12 cellular contexts compared by ENCODE assay signal in the genomic region with DNA sequence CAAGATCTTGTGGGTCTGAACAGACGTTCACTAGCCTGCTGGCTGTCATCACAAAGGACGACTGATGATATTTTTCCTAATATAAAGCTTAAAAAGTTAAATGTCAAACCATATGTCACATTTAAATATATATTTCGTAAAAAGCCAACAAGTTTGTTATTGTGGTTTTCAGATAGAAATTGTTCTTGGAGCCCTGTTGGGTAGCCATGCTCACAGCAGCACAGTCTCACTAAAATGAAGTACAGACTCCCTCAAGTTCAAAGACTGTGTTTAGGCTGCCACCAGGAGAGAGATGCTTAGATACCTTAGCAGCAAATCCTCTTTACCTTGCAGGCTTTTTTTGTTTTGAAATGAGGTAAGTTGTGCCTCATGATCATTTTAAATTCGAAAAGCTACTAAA. TPM values are rescaled to one million over a fixed set of nuclear protein-coding genes. Genes with fewer than 3 reads are reported as not detected.
DNase-seq lines count a peak whose midpoint lies in the region; ATAC-seq and TF ChIP-seq lines count a peak whose summit lies in the region.
"Had no signal": no experiment of that assay in that cellular context is flagged by ENCODE, and none has a peak within 500 bp of the region (broad histone marks: within the 10 kb centered on the region; RNA-seq: fewer than 3 reads in every experiment).

No MANE protein-coding gene starts in this region.

- ATAC-seq in thoracic aorta (ENCODE audit: insufficient number of reproducible peaks, low FRiP score, low read depth) (no peak), GM18858 (IDR thresholded peaks at IDR 0.05; ENCODE audit: unreplicated experiment) (no peak)

- H3K9me3 ChIP-seq in thoracic aorta, result no peaks in the 10 kb centered on the region

- TF ChIP-seq CTCF in HFFc6 (IDR thresholded peaks at IDR 0.05), result no peak
- TF ChIP-seq CTCF in thoracic aorta (IDR thresholded peaks at IDR 0.05), result no peak

- H3K4me3 ChIP-seq in thoracic aorta, result no peak overlapping the region
- H3K4me3 ChIP-seq: dorsolateral prefrontal cortex had no signal

- no peak for DNase-seq in HFFc6
- peak; percentile 53 for DNase-seq in amniotic epithelial cell (ENCODE audit: low read depth)
- DNase-seq in iris pigment epithelial cell (ENCODE audit: low read depth), result peak; percentile 55
- no peak for DNase-seq in thoracic aorta (ENCODE audit: low spot score)
- no peak for DNase-seq in activated CD4-positive, CD25-positive, alpha-beta regulatory T cell (lab: John Stamatoyannopoulos, UW)
- no peak for DNase-seq in HPDE6-E6E7 (ENCODE audit: extremely low spot score)
- DNase-seq: activated T-cell treated with anti-CD3 and anti-CD28 coated beads, Interleukin-2, amount 50 U/mL, for 48 hours; dorsolateral prefrontal cortex; SIG-M5; stimulated activated CD4-positive, alpha-beta T cell treated with anti-CD3 and anti-CD28 coated beads, Interleukin-2, amount 100 ng/mL, for 24 hours; stimulated activated CD8-positive, alpha-beta memory T cell treated with anti-CD3 and anti-CD28 coated beads, Interleukin-4, amount 100 ng/mL, for 48 hours had no signal

- peaks cover 40 to 72% of the 10 kb centered on the region in 2 donors for H3K4me1 ChIP-seq in thoracic aorta (ENCODE audit: control insufficient read depth in 1 of 2, low read depth in 2 of 2)

- H3K4me3 Mint-ChIP-seq in HFFc6, result peak overlapping the region; percentile 71

- peaks cover 73% of the 10 kb centered on the region for H3K4me1 Mint-ChIP-seq in HFFc6 (ENCODE audit: low read depth)

- H3K27me3 ChIP-seq in thoracic aorta (replicated peaks; ENCODE audit: insufficient read depth), result no peaks in the 10 kb centered on the region
- H3K27me3 ChIP-seq: dorsolateral prefrontal cortex had no signal

- peaks cover 6% of the 10 kb centered on the region for H3K36me3 ChIP-seq in thoracic aorta

- H3K9me3 Mint-ChIP-seq in HFFc6, result peaks cover 7% of the 10 kb centered on the region

- peaks cover 46% of the 10 kb centered on the region for H3K36me3 Mint-ChIP-seq in HFFc6 (ENCODE audit: low read depth)

- H3K27ac ChIP-seq in thoracic aorta, result peak overlapping the region; percentile 71 to 79

- H3K27me3 Mint-ChIP-seq in HFFc6 (ENCODE audit: insufficient read depth), result no peaks in the 10 kb centered on the region

- H3K27ac Mint-ChIP-seq in HFFc6, result peak overlapping the region; percentile 88

RNA-seq across cellular contexts. Expression of gene EEF1E1, which starts 17.8 kb away (rescaled TPM):
- 10 to 100 TPM; 36.7 to 43.0 (median 41.8) TPM for total RNA-seq in HFFc6 (2021; fragmentation: NEBNext Ultra II Directional; extraction: Animal tissue kit (Norgen Biotek cat#: 25700))
- total RNA-seq in thoracic aorta, result 10 to 100 TPM; 26.8 to 52.8 TPM

RNA-seq across cellular contexts. Expression of gene BLOC1S5, which starts 20.4 kb away (rescaled TPM):
- 10 to 100 TPM in 3 of 6 experiments, 1 to 10 TPM in 3; 8.4 to 13.4 (median 9.5) TPM for total RNA-seq in HFFc6 (2021; fragmentation: NEBNext Ultra II Directional; extraction: Animal tissue kit (Norgen Biotek cat#: 25700))
- total RNA-seq in thoracic aorta, result 10 to 100 TPM in 1 of 2 donors, 1 to 10 TPM in 1; 9.1 to 12.6 TPM

Comparison
In these comparisons a context has a peak if more than half of its experiments do, and no peak if none do; other contexts are left out.
1. DNase-seq: peak in amniotic epithelial cell (single experiment) and iris pigment epithelial cell (single experiment); none in HFFc6 (single experiment), thoracic aorta (single experiment), activated CD4-positive, CD25-positive, alpha-beta regulatory T cell (0 of 4) and HPDE6-E6E7 (single experiment).